In the genomic region with DNA sequence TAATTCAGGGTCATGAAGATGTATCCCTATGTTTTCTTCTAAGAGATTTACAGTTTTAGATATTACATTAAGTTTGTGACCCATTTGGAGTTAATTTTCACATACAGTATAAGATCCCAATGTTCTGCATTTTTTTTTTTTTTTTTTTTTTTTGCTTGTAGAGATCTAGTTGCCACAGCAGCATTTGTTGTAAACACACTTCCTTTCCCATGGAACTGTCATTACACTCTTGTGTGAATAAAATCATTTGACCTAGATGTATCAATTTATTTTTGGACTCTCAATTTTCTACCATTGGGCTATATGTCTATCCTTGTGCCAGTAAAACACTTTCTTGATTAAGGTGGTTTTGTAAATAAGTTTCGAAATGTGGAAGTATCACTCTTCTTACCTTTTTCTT, we compare ENCODE assay signal across 22 cellular contexts.
"Had no signal": no experiment of that assay in that cellular context is flagged by ENCODE, and none has a peak within 500 bp of the region (broad histone marks: within the 10 kb centered on the region; RNA-seq: fewer than 3 reads in every experiment).

No MANE protein-coding gene starts in this region.

- H3K4me3 Mint-ChIP-seq: dendritic cell treated with granulocyte-macrophage colony-stimulating factor and Interleukin-4, amounts not matched to agents 40 ng/mL and 50 ng/mL, for 4 days; effector memory CD8-positive, alpha-beta T cell; endodermal cell had no signal

- H3K27ac Mint-ChIP-seq: dendritic cell treated with granulocyte-macrophage colony-stimulating factor and Interleukin-4, amounts not matched to agents 40 ng/mL and 50 ng/mL, for 4 days; effector memory CD8-positive, alpha-beta T cell; endodermal cell had no signal

- H3K27me3 Mint-ChIP-seq: dendritic cell treated with granulocyte-macrophage colony-stimulating factor and Interleukin-4, amounts not matched to agents 40 ng/mL and 50 ng/mL, for 4 days; effector memory CD8-positive, alpha-beta T cell had no signal

- DNase-seq: colonic mucosa; cortex of kidney; dermis blood vessel endothelial cell; dorsolateral prefrontal cortex; effector CD4-positive, alpha-beta T cell; effector CD8-positive, alpha-beta T cell; effector memory CD4-positive, alpha-beta T cell; effector memory CD8-positive, alpha-beta T cell; endodermal cell; erythroblast; esophagus squamous epithelium; foreskin fibroblast; foreskin keratinocyte; foreskin melanocyte; gastrocnemius medialis; glutamatergic neuron; head of caudate nucleus; heart left ventricle; heart right ventricle had no signal

- ATAC-seq: effector memory CD8-positive, alpha-beta T cell; esophagus mucosa; foreskin keratinocyte; gastrocnemius medialis; gastroesophageal sphincter; heart left ventricle had no signal

- H3K9me3 Mint-ChIP-seq: dendritic cell treated with granulocyte-macrophage colony-stimulating factor and Interleukin-4, amounts not matched to agents 40 ng/mL and 50 ng/mL, for 4 days had no signal

- H3K4me1 Mint-ChIP-seq: endodermal cell had no signal
